Comparison of ENCODE assay signal across 23 cellular contexts in genomic region chr1:77643456-77643855, GRCh38. TPM values are rescaled to one million over a fixed set of nuclear protein-coding genes. Genes with fewer than 3 reads are reported as not detected.
A peak's percentile ranks its signal among the peaks of the same experiment; 100 is the strongest.
DNase-seq lines count a peak whose midpoint lies in the region; ATAC-seq lines count a peak whose summit lies in the region.
"Had no signal": no experiment of that assay in that cellular context is flagged by ENCODE, and none has a peak within 500 bp of the region (broad histone marks: within the 10 kb centered on the region; RNA-seq: fewer than 3 reads in every experiment).

No MANE protein-coding gene starts in this region.

- H3K27me3 ChIP-seq in effector memory CD4-positive, alpha-beta T cell (replicated peaks; ENCODE audit: control insufficient read depth, insufficient read depth, low read length, poor library complexity, severe bottlenecking): no peaks in the 10 kb centered on the region

- H3K4me3 ChIP-seq in effector memory CD4-positive, alpha-beta T cell (ENCODE audit: insufficient read depth, low read depth, low read length, poor library complexity, severe bottlenecking): no peak overlapping the region

- DNase-seq in RPMI7951 (ENCODE audit: low read depth) (peak; percentile 39), medulla oblongata (ENCODE audit: extremely low spot score) (peak; percentile 40), retina (no peak)
- no peak for DNase-seq in effector memory CD4-positive, alpha-beta T cell
- DNase-seq: AML-193; C1 segment of cervical spinal cord; Calu3; CD8-positive, alpha-beta T cell; DMS153; GOT3; IMR-90; NCI-H1092 treated with DMSO at 0.1 percent for 48 hours; NCI-H2029 treated with DMSO at 0.1 percent for 48 hours; NCI-H226; NCI-H524 treated with DMSO at 0.1 percent for 48 hours; NCI-H82; SHP77 had no signal

- H3K36me3 ChIP-seq in effector memory CD4-positive, alpha-beta T cell (ENCODE audit: control insufficient read depth, insufficient read depth, low read length): peaks cover 4% of the 10 kb centered on the region

- H3K4me1 ChIP-seq in effector memory CD4-positive, alpha-beta T cell (ENCODE audit: control insufficient read depth, insufficient read depth, low read length, poor library complexity, severe bottlenecking): no peaks in the 10 kb centered on the region

- H3K27ac ChIP-seq in cingulate gyrus (ENCODE audit: low read depth, low read length): peak overlapping the region; percentile 78
- peak overlapping the region; percentile 19 for H3K27ac ChIP-seq in temporal lobe (ENCODE audit: low read depth, low read length)
- H3K27ac ChIP-seq in effector memory CD4-positive, alpha-beta T cell (ENCODE audit: insufficient read depth, low read length, poor library complexity, severe bottlenecking): no peak overlapping the region
- H3K27ac ChIP-seq: KMS-11 had no signal

- no peaks in the 10 kb centered on the region for H3K9me3 ChIP-seq in effector memory CD4-positive, alpha-beta T cell (ENCODE audit: control insufficient read depth, low read length)

- no peak for ATAC-seq in esophagus mucosa
- ATAC-seq: CD8-positive, alpha-beta T cell; HCT116; SK-N-SH treated with all-trans-retinoic acid at 6 μM for 48 hours had no signal

RNA-seq across cellular contexts. Expression of gene ZZZ3, which starts 39.0 kb away (rescaled TPM):
- total RNA-seq in RPMI7951 (2014; rRNA removed; shearing (Covaris generic)): 64.0 and 64.1 TPM in 2 replicates
- total RNA-seq in temporal lobe (94.9 TPM), esophagus mucosa (24.9 TPM)

Comparison
In these comparisons a context has a peak if more than half of its experiments do, and no peak if none do; other contexts are left out.
1. DNase-seq: peak in RPMI7951 (single experiment) and medulla oblongata (single experiment); none in effector memory CD4-positive, alpha-beta T cell (0 of 3) and retina (single experiment).